Comparison of ENCODE assay signal across 19 cellular contexts in genomic region chr3:122306622-122306953, GRCh38. TPM values are rescaled to one million over a fixed set of nuclear protein-coding genes. Genes with fewer than 3 reads are reported as not detected.
A peak's percentile ranks its signal among the peaks of the same experiment; 100 is the strongest.
DNase-seq lines count a peak whose midpoint lies in the region; ATAC-seq, FAIRE-seq and TF ChIP-seq lines count a peak whose summit lies in the region.
"Had no signal": no experiment of that assay in that cellular context is flagged by ENCODE, and none has a peak within 500 bp of the region (broad histone marks: within the 10 kb centered on the region; RNA-seq: fewer than 3 reads in every experiment).

No MANE protein-coding gene starts in this region.

- intact Hi-C loops in esophagus squamous epithelium (cut with DNase I) (no loop called here), pancreas (cut with DNase I) (loop anchor here in 1 of 3 donors (10.0 kb wide), 1 partner anchor 48 kb away; no protein-coding TSS in a partner anchor)

- H3K27ac ChIP-seq in 22Rv1 (peak overlapping the region; percentile 3; the same call in 1 of the 2 replicates), VCaP (peak overlapping the region; percentile 48), esophagus squamous epithelium (peak overlapping the region in 3 of 4 donors; percentile 13 to 60 (median 48)), pancreas (peak overlapping the region in 3 of 4 donors; percentile 0 to 41 (median 33))
- H3K27ac ChIP-seq: BLaER1 treated with 17β-estradiol and CSF1 and Interleukin-3, amounts not matched to agents 10 nM and 100 nM; GM23248 had no signal

- peaks cover 5 to 57% (median 7%) of the 10 kb centered on the region in 3 donors for H3K4me1 ChIP-seq in esophagus squamous epithelium
- peaks cover 4 to 25% (median 17%) of the 10 kb centered on the region in 3 donors for H3K4me1 ChIP-seq in pancreas
- H3K4me1 ChIP-seq: BLaER1 treated with 17β-estradiol and CSF1 and Interleukin-3, amounts not matched to agents 10 nM and 100 nM; HAP-1 had no signal

- H3K27ac Mint-ChIP-seq in mesothelial cell of epicardium: no peak overlapping the region
- H3K27ac Mint-ChIP-seq: B cell; CD8-positive, alpha-beta memory T cell had no signal

- no peaks in the 10 kb centered on the region for H3K36me3 Mint-ChIP-seq in mesothelial cell of epicardium
- H3K36me3 Mint-ChIP-seq: CD4-positive, CD25-positive, alpha-beta regulatory T cell; CD8-positive, alpha-beta memory T cell had no signal

- no peaks in the 10 kb centered on the region for H3K27me3 ChIP-seq in esophagus squamous epithelium
- H3K27me3 ChIP-seq in pancreas: no peaks in the 10 kb centered on the region
- H3K27me3 ChIP-seq: BLaER1 treated with 17β-estradiol and CSF1 and Interleukin-3, amounts not matched to agents 10 nM and 100 nM had no signal

- no peak for FAIRE-seq in pancreas (lab: Jason Lieb, UNC)
- FAIRE-seq: D721Med, G401.6 had no signal

- no peak for ATAC-seq in pancreas

- WGBS in esophagus squamous epithelium, 2 donors: 42 to 51% methylated on average over 2 of the region's 2 CpGs
- 44 to 46% methylated on average over 2 of the region's 2 CpGs for WGBS in pancreas, 2 donors

- peaks cover 5% of the 10 kb centered on the region for H3K4me1 Mint-ChIP-seq in mesothelial cell of epicardium
- H3K4me1 Mint-ChIP-seq: B cell; CD8-positive, alpha-beta memory T cell had no signal

- no peak overlapping the region for H3K4me3 Mint-ChIP-seq in mesothelial cell of epicardium
- H3K4me3 Mint-ChIP-seq: B cell; CD4-positive, CD25-positive, alpha-beta regulatory T cell; CD8-positive, alpha-beta memory T cell had no signal

- H3K36me3 ChIP-seq in esophagus squamous epithelium (no peaks in the 10 kb centered on the region), pancreas (no peaks in the 10 kb centered on the region)
- H3K36me3 ChIP-seq: BLaER1 treated with 17β-estradiol and CSF1 and Interleukin-3, amounts not matched to agents 10 nM and 100 nM; HAP-1 had no signal

- TF ChIP-seq POLR2A in esophagus squamous epithelium (IDR thresholded peaks at IDR 0.05): no peak

- no peaks in the 10 kb centered on the region for H3K27me3 Mint-ChIP-seq in mesothelial cell of epicardium (ENCODE audit: low read depth)
- H3K27me3 Mint-ChIP-seq: B cell; CD4-positive, CD25-positive, alpha-beta regulatory T cell; CD8-positive, alpha-beta memory T cell had no signal

- H3K4me3 ChIP-seq in esophagus squamous epithelium (no peak overlapping the region), pancreas (no peak overlapping the region)
- H3K4me3 ChIP-seq: BLaER1 treated with 17β-estradiol and CSF1 and Interleukin-3, amounts not matched to agents 10 nM and 100 nM; GM23248; HAP-1 had no signal

- H3K9me3 ChIP-seq in esophagus squamous epithelium: no peaks in the 10 kb centered on the region
- no peaks in the 10 kb centered on the region for H3K9me3 ChIP-seq in pancreas
- H3K9me3 ChIP-seq: BLaER1 treated with 17β-estradiol and CSF1 and Interleukin-3, amounts not matched to agents 10 nM and 100 nM; Caco-2; HAP-1 had no signal

- H3K9me3 Mint-ChIP-seq in mesothelial cell of epicardium: no peaks in the 10 kb centered on the region
- H3K9me3 Mint-ChIP-seq: CD8-positive, alpha-beta memory T cell had no signal

- TF ChIP-seq CTCF in 22Rv1 (IDR thresholded peaks at IDR 0.05): no peak
- no peak for TF ChIP-seq CTCF in VCaP (conservative IDR thresholded peaks at IDR 0.05)
- TF ChIP-seq CTCF in esophagus squamous epithelium (IDR thresholded peaks at IDR 0.05): no peak
- TF ChIP-seq CTCF in pancreas (IDR thresholded peaks at IDR 0.05): no peak
- TF ChIP-seq CTCF in mesothelial cell of epicardium (IDR thresholded peaks at IDR 0.05; ENCODE audit: unreplicated experiment): no peak

- DNase-seq in esophagus squamous epithelium (lab: John Stamatoyannopoulos, UW) (no peak), pancreas (no peak), mesothelial cell of epicardium (ENCODE audit: low spot score in 2 of 2, unreplicated experiment in 2 of 2) (no peak), midbrain (lab: John Stamatoyannopoulos, UW) (no peak)
- no peak for DNase-seq in activated CD4-positive, CD25-positive, alpha-beta regulatory T cell treated with anti-CD3 and anti-CD28 coated beads, Interleukin-2, amount 50 U/mL, for 72 hours
- DNase-seq in effector CD8-positive, alpha-beta T cell (lab: John Stamatoyannopoulos, UW): no peak
- DNase-seq: CD4-positive, CD25-positive, alpha-beta regulatory T cell; CD8-positive, alpha-beta memory T cell; GM23248; IMR-90 had no signal

RNA-seq across cellular contexts. Expression of gene CSTA, which starts 18.5 kb away (rescaled TPM):
- total RNA-seq in esophagus squamous epithelium (1,000 to 10,000 TPM; 1,851 to 3,432 (median 2,556) TPM), pancreas (1 to 10 TPM in 2 of 6 donors, under 1 TPM in 2, not detected in 2; 0.63 to 2.1 (median 1.0) TPM), mesothelial cell of epicardium (not detected in 3 replicates)
- polyA plus RNA-seq in pancreas: 1 to 10 TPM; 3.0 to 3.7 TPM
- total RNA-seq: A172; B cell; CD4-positive, CD25-positive, alpha-beta regulatory T cell; IMR-90 had no signal
- polyA plus RNA-seq: CD8-positive, alpha-beta memory T cell had no signal

Comparison
In these comparisons a context has a peak if more than half of its experiments do, and no peak if none do; other contexts are left out.
1. RNA of gene CSTA, which starts 18.5 kb away (total RNA-seq): 1,851 to 3,432 TPM in esophagus squamous epithelium; 0.63 to 2.1 TPM in pancreas and not detected in mesothelial cell of epicardium; every median in the first group is over 100 times any median in the second.
2. Peak in every context shown above with its lines, with median percentiles within 50 percentile points of each other: H3K27ac ChIP-seq.